In genomic region chrX:32530802-32531403, GRCh38 we compare ENCODE assay signal across 8 cellular contexts.
DNase-seq lines count a peak whose midpoint lies in the region; ATAC-seq and TF ChIP-seq lines count a peak whose summit lies in the region.

No MANE protein-coding gene starts in this region.

- 7 to 15% methylated on average over 3 of the region's 3 CpGs for WGBS in testis, 2 donors

- CTCF ChIA-PET in BJ (lab: Yijun Ruan, JAX): interaction anchor here (0.7 kb wide), 1 partner anchor 18 kb away, joined by 3 read pairs; no protein-coding TSS in a partner anchor
- CTCF ChIA-PET in activated CD8-positive, alpha-beta T cell treated with anti-CD3 and anti-CD28 coated beads for 36 hours (lab: Charles Lee): interaction anchor here (0.7 to 1.2 kb wide), 2 partner anchors 94 to 123 kb away, joined by 3 to 5 read pairs; no protein-coding TSS in a partner anchor
- CTCF ChIA-PET in activated CD4-positive, alpha-beta memory T cell treated with anti-CD3 and anti-CD28 coated beads for 36 hours (lab: Charles Lee): interaction anchor here (0.6 to 0.9 kb wide), 3 partner anchors 12 to 710 kb away, joined by 3 read pairs; no protein-coding TSS in a partner anchor

- ATAC-seq in GM18502 (IDR thresholded peaks at IDR 0.05; ENCODE audit: poor library complexity, unreplicated experiment): peak; percentile 48
- ATAC-seq in activated CD8-positive, alpha-beta T cell treated with anti-CD3 and anti-CD28 coated beads for 36 hours: no peak

- no peak overlapping the region for H3K27ac Mint-ChIP-seq in activated CD8-positive, alpha-beta T cell treated with anti-CD3 and anti-CD28 coated beads for 36 hours
- H3K27ac Mint-ChIP-seq in activated CD4-positive, alpha-beta memory T cell treated with anti-CD3 and anti-CD28 coated beads for 36 hours: no peak overlapping the region

- H3K27me3 ChIP-seq in BJ (ENCODE audit: control insufficient read depth, insufficient read depth, low read length) (no peaks in the 10 kb centered on the region), testis (no peaks in the 10 kb centered on the region)

- DNase-seq in BJ (ENCODE audit: low read depth) (no peak), NAMALWA (ENCODE audit: low spot score) (peak; percentile 64), iPS DF 4.7 (ENCODE audit: extremely low read depth, low spot score) (peak; percentile 5), testis (peak; percentile 25)
- DNase-seq in activated CD8-positive, alpha-beta T cell treated with anti-CD3 and anti-CD28 coated beads for 36 hours: peak; percentile 35
- DNase-seq in activated effector memory CD4-positive, alpha-beta T cell treated with anti-CD3 and anti-CD28 coated beads, Interleukin-2, amount 50 U/mL, for 16 hours: no peak
- DNase-seq in activated CD4-positive, alpha-beta memory T cell treated with anti-CD3 and anti-CD28 coated beads for 36 hours: no peak

- no peaks in the 10 kb centered on the region for H3K36me3 Mint-ChIP-seq in activated CD8-positive, alpha-beta T cell treated with anti-CD3 and anti-CD28 coated beads for 36 hours (ENCODE audit: low read depth)
- no peaks in the 10 kb centered on the region for H3K36me3 Mint-ChIP-seq in activated CD4-positive, alpha-beta memory T cell treated with anti-CD3 and anti-CD28 coated beads for 36 hours

- no peaks in the 10 kb centered on the region for H3K4me1 ChIP-seq in testis

- no peak overlapping the region for H3K27ac ChIP-seq in testis

- H3K4me1 Mint-ChIP-seq in activated CD8-positive, alpha-beta T cell treated with anti-CD3 and anti-CD28 coated beads for 36 hours (ENCODE audit: low read depth): no peaks in the 10 kb centered on the region
- no peaks in the 10 kb centered on the region for H3K4me1 Mint-ChIP-seq in activated CD4-positive, alpha-beta memory T cell treated with anti-CD3 and anti-CD28 coated beads for 36 hours (ENCODE audit: low read depth)

- no peaks in the 10 kb centered on the region for H3K9me3 Mint-ChIP-seq in activated CD8-positive, alpha-beta T cell treated with anti-CD3 and anti-CD28 coated beads for 36 hours
- H3K9me3 Mint-ChIP-seq in activated CD4-positive, alpha-beta memory T cell treated with anti-CD3 and anti-CD28 coated beads for 36 hours: no peaks in the 10 kb centered on the region

- POLR2A ChIA-PET in BJ (lab: Charles Lee): no interaction called here
- POLR2A ChIA-PET in activated CD8-positive, alpha-beta T cell treated with anti-CD3 and anti-CD28 coated beads for 36 hours (lab: Charles Lee): no interaction called here
- POLR2A ChIA-PET in activated CD4-positive, alpha-beta memory T cell treated with anti-CD3 and anti-CD28 coated beads for 36 hours (lab: Charles Lee): no interaction called here

- no peaks in the 10 kb centered on the region for H3K9me3 ChIP-seq in testis

- H3K27me3 Mint-ChIP-seq in activated CD8-positive, alpha-beta T cell treated with anti-CD3 and anti-CD28 coated beads for 36 hours: no peaks in the 10 kb centered on the region
- H3K27me3 Mint-ChIP-seq in activated CD4-positive, alpha-beta memory T cell treated with anti-CD3 and anti-CD28 coated beads for 36 hours: no peaks in the 10 kb centered on the region

- H3K36me3 ChIP-seq in BJ (ENCODE audit: control insufficient read depth, insufficient read depth, low read length) (no peaks in the 10 kb centered on the region), testis (ENCODE audit: low read depth, missing control alignments) (no peaks in the 10 kb centered on the region)

- no peak for TF ChIP-seq POLR2A in testis (IDR thresholded peaks at IDR 0.05)

- H3K4me3 ChIP-seq in BJ (ENCODE audit: low read depth, low read length): no peak overlapping the region
- H3K4me3 ChIP-seq in testis: no peak overlapping the region

- intact Hi-C loops in activated CD8-positive, alpha-beta T cell treated with anti-CD3 and anti-CD28 coated beads for 36 hours (cut with micrococcal nuclease): no loop called here
- intact Hi-C loops in testis (cut with DNase I; ENCODE audit: low total_unique reads): no loop called here
- intact Hi-C loops in activated CD4-positive, alpha-beta memory T cell treated with anti-CD3 and anti-CD28 coated beads for 36 hours (cut with micrococcal nuclease): loop anchor here (2.0 kb wide), 1 partner anchor 142 kb away; no protein-coding TSS in a partner anchor

- peak; percentile 26 for TF ChIP-seq CTCF in BJ (IDR thresholded peaks at IDR 0.05; ENCODE audit: insufficient read depth, low read depth, low read length)
- peak; percentile 35 for TF ChIP-seq CTCF in activated CD8-positive, alpha-beta T cell treated with anti-CD3 and anti-CD28 coated beads for 36 hours (IDR thresholded peaks at IDR 0.05)
- peak; percentile 28 to 39 (median 36) for TF ChIP-seq CTCF in testis (IDR thresholded peaks at IDR 0.05)

- no peak overlapping the region for H3K4me3 Mint-ChIP-seq in activated CD8-positive, alpha-beta T cell treated with anti-CD3 and anti-CD28 coated beads for 36 hours
- no peak overlapping the region for H3K4me3 Mint-ChIP-seq in activated CD4-positive, alpha-beta memory T cell treated with anti-CD3 and anti-CD28 coated beads for 36 hours

Comparison
In these comparisons a context has a peak if more than half of its experiments do, and no peak if none do; other contexts are left out.
1. DNase-seq: peak in NAMALWA (single experiment), activated CD8-positive, alpha-beta T cell treated with anti-CD3 and anti-CD28 coated beads for 36 hours (single experiment), iPS DF 4.7 (single experiment) and testis (single experiment); none in BJ (single experiment), activated effector memory CD4-positive, alpha-beta T cell treated with anti-CD3 and anti-CD28 coated beads, Interleukin-2, amount 50 U/mL, for 16 hours (single experiment) and activated CD4-positive, alpha-beta memory T cell treated with anti-CD3 and anti-CD28 coated beads for 36 hours (single experiment).
2. Peak in every context shown above with its lines, with median percentiles within 50 percentile points of each other: CTCF ChIP-seq.